ENCODE assay signal across 24 cellular contexts in the genomic region with DNA sequence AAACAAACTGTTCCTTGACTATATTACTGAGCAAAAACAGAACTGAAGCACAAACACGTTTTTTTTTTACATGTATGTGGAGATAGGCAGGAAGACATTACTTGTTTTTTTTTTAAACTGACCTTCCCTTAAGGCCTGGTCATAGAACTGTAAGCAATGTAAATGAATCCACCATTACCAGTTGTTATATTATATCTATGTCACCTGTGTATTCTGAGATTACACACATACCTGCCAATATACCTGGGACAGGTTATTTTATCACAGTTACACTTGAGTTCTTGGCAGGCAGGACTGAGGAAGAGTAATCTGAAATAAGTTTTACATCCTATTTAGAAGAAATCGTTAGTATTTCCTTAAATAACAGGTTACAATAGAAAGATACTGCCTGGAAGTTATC.
"Had no signal": no experiment of that assay in that cellular context is flagged by ENCODE, and none has a peak within 500 bp of the region (broad histone marks: within the 10 kb centered on the region; RNA-seq: fewer than 3 reads in every experiment).

No MANE protein-coding gene starts in this region.

- H3K9me3 ChIP-seq: left lung, lower lobe of right lung, ovary, right atrium auricular region, right lobe of liver, stomach, testis, thyroid gland, transverse colon, upper lobe of left lung, vagina had no signal

- H3K36me3 ChIP-seq: left lung, lower lobe of right lung, ovary, right atrium auricular region, right lobe of liver, thyroid gland, transverse colon, vagina had no signal

- ATAC-seq: left cardiac atrium; left lung; lower lobe of right lung; naive thymus-derived CD4-positive, alpha-beta T cell; natural killer cell treated with Interleukin-12 subunit alpha and Interleukin-12 subunit beta and Interleukin-15 and Interleukin-18, amount 100 ng/mL, for 72 hours; right lobe of liver; stimulated activated naive B cell treated with anti-CD40 and anti-IgM and Interleukin-4, amounts not matched to agents 10 μg/mL and 1 μg/mL and 100 μg/mL, for 72 hours; stimulated activated naive CD8-positive, alpha-beta T cell treated with anti-CD3 and anti-CD28 coated beads, Interleukin-15, Interleukin-2, amounts not matched to agents 100 U/mL and 50 U/mL, for 24 hours had no signal

- H3K27me3 ChIP-seq: left lung, ovary, right atrium auricular region, right lobe of liver, stomach, testis, thyroid gland, transverse colon, upper lobe of left lung, vagina had no signal

- DNase-seq: hippocampal formation; kidney glomerular epithelial cell; left cardiac atrium; left lung; lower lobe of right lung; mammary epithelial cell; mesenchymal stem cell; naive thymus-derived CD4-positive, alpha-beta T cell; ovary; right lobe of liver; stimulated activated CD4-positive, alpha-beta T cell treated with anti-CD3 and anti-CD28 coated beads, Interleukin-12 subunit alpha, Interleukin-12 subunit beta, amount 100 ng/mL, for 4 hours; stimulated activated CD4-positive, alpha-beta T cell treated with anti-CD3 and anti-CD28 coated beads, Interleukin-15, amount 100 ng/mL, for 24 hours; stimulated activated CD4-positive, alpha-beta T cell treated with anti-CD3 and anti-CD28 coated beads, Interleukin-2, amount 100 ng/mL, for 24 hours; stimulated activated CD4-positive, alpha-beta T cell treated with anti-CD3 and anti-CD28 coated beads, Interleukin-4, amount 100 ng/mL, for 1 hour; stimulated activated naive B cell treated with anti-CD40 and anti-IgM and Interleukin-4, amounts not matched to agents 10 μg/mL and 1 μg/mL and 100 μg/mL, for 72 hours; stimulated activated naive CD8-positive, alpha-beta T cell treated with anti-CD3 and anti-CD28 coated beads, Interleukin-15, Interleukin-2, amounts not matched to agents 100 U/mL and 50 U/mL, for 24 hours; stomach; testis; thyroid gland; transverse colon; upper lobe of left lung had no signal

- H3K4me1 ChIP-seq: right lobe of liver, testis, thyroid gland had no signal

- H3K4me3 ChIP-seq: left lung, lower lobe of right lung, ovary, right atrium auricular region, right lobe of liver, stomach, testis, thyroid gland, transverse colon, upper lobe of left lung, vagina had no signal
